In genomic region chr19:50330365-50331078, GRCh38 we compare ENCODE assay signal across 1 cellular context.
TF ChIP-seq lines count a peak whose summit lies in the region.

No MANE protein-coding gene starts in this region.

TF ChIP-seq in IMR-90, 13 proteins besides CTCF, POLR2A, EP300 and RAD21:
- TF ChIP-seq BHLHE40 (IDR thresholded peaks at IDR 0.05; ENCODE audit: low read depth, low read length) (no peak), RFX5 (IDR thresholded peaks at IDR 0.05; ENCODE audit: low read depth, low read length) (no peak), MAFK (IDR thresholded peaks at IDR 0.05; ENCODE audit: low read depth, low read length) (no peak), USF2 (IDR thresholded peaks at IDR 0.05; ENCODE audit: low read depth, low read length) (no peak), MXI1 (IDR thresholded peaks at IDR 0.05; ENCODE audit: borderline replicate concordance, low read depth, low read length) (no peak), CHD1 (IDR thresholded peaks at IDR 0.05; ENCODE audit: low read depth, low read length) (no peak), FOS (IDR thresholded peaks at IDR 0.05; ENCODE audit: low read depth, low read length) (no peak), NFE2L2 (IDR thresholded peaks at IDR 0.05; ENCODE audit: low read depth, low read length) (no peak), RCOR1 (IDR thresholded peaks at IDR 0.05; ENCODE audit: insufficient replicate concordance, low read length) (no peak), MAZ (IDR thresholded peaks at IDR 0.05; ENCODE audit: borderline replicate concordance, low read depth, low read length) (no peak), SMC3 (IDR thresholded peaks at IDR 0.05; ENCODE audit: low read depth, low read length) (no peak), CEBPB (IDR thresholded peaks at IDR 0.05; ENCODE audit: low read depth, low read length) (no peak)
- TF ChIP-seq, protein P1, sequence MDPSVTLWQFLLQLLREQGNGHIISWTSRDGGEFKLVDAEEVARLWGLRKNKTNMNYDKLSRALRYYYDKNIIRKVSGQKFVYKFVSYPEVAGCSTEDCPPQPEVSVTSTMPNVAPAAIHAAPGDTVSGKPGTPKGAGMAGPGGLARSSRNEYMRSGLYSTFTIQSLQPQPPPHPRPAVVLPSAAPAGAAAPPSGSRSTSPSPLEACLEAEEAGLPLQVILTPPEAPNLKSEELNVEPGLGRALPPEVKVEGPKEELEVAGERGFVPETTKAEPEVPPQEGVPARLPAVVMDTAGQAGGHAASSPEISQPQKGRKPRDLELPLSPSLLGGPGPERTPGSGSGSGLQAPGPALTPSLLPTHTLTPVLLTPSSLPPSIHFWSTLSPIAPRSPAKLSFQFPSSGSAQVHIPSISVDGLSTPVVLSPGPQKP (IDR thresholded peaks at IDR 0.05; ENCODE audit: borderline replicate concordance, low read depth, low read length): no peak
